In genomic region chrX:133570549-133570948, GRCh38 we compare ENCODE assay signal across 19 cellular contexts.
A peak's percentile ranks its signal among the peaks of the same experiment; 100 is the strongest.
DNase-seq lines count a peak whose midpoint lies in the region; ATAC-seq and TF ChIP-seq lines count a peak whose summit lies in the region.
"Had no signal": no experiment of that assay in that cellular context is flagged by ENCODE, and none has a peak within 500 bp of the region (broad histone marks: within the 10 kb centered on the region; RNA-seq: fewer than 3 reads in every experiment).

No MANE protein-coding gene starts in this region.

- H3K9me3 ChIP-seq in upper lobe of left lung (peaks cover 0 to 10% (median 2%) of the 10 kb centered on the region in 4 donors), left lung (peaks cover 0 to 4% of the 10 kb centered on the region in 2 donors)

- H3K36me3 ChIP-seq in upper lobe of left lung (no peaks in the 10 kb centered on the region), left lung (no peaks in the 10 kb centered on the region)

- H3K4me3 Mint-ChIP-seq in naive thymus-derived CD8-positive, alpha-beta T cell = no peak overlapping the region
- H3K4me3 Mint-ChIP-seq: H9 had no signal

- H3K27me3 ChIP-seq in upper lobe of left lung (no peaks in the 10 kb centered on the region), left lung (no peaks in the 10 kb centered on the region)

- H3K4me1 ChIP-seq in upper lobe of left lung = no peaks in the 10 kb centered on the region
- H3K4me1 ChIP-seq in left lung = no peaks in the 10 kb centered on the region

- peaks cover 0 to 8% (median 1%) of the 10 kb centered on the region in 3 donors for H3K36me3 Mint-ChIP-seq in naive thymus-derived CD8-positive, alpha-beta T cell

- no peak for TF ChIP-seq EP300 in upper lobe of left lung (IDR thresholded peaks at IDR 0.05)

- H3K4me3 ChIP-seq in AG09309 (ENCODE audit: control insufficient read depth, low read depth, low read length) = no peak overlapping the region
- no peak overlapping the region for H3K4me3 ChIP-seq in astrocyte of the cerebellum (ENCODE audit: low read depth, low read length)
- H3K4me3 ChIP-seq in lower leg skin (ENCODE audit: low read depth, poor library complexity, severe bottlenecking) = no peak overlapping the region
- H3K4me3 ChIP-seq in upper lobe of left lung = no peak overlapping the region
- no peak overlapping the region for H3K4me3 ChIP-seq in left lung

- peak; percentile 23 for DNase-seq in AG09309 (ENCODE audit: low read depth)
- peak; percentile 23 for DNase-seq in HS-5 (ENCODE audit: low read depth)
- DNase-seq in astrocyte of the cerebellum (ENCODE audit: low read depth) = peak; percentile 70
- DNase-seq in fibroblast of peridontal ligament (ENCODE audit: extremely low read depth) = peak; percentile 21
- no peak for DNase-seq in lower leg skin (ENCODE audit: low spot score in 2 of 2)
- DNase-seq in upper lobe of left lung = no peak
- DNase-seq in naive thymus-derived CD8-positive, alpha-beta T cell = no peak
- DNase-seq in left lung = no peak
- DNase-seq: H9, NCI-H1092, NCI-H146, NCI-H2081, NCI-H446 treated with DMSO at 0.1 percent for 48 hours, OCI-M1, RPMI8226, SHP77 treated with DMSO at 0.1 percent for 48 hours had no signal

- TF ChIP-seq POLR2A in lower leg skin (IDR thresholded peaks at IDR 0.05) = no peak
- no peak for TF ChIP-seq POLR2A in upper lobe of left lung (IDR thresholded peaks at IDR 0.05)

- POLR2A ChIA-PET in naive thymus-derived CD8-positive, alpha-beta T cell (lab: Charles Lee) = no interaction called here

- intact Hi-C loops in lower leg skin (cut with DNase I; ENCODE audit: low total_unique reads) = no loop called here
- intact Hi-C loops in left lung (cut with DNase I) = no loop called here

- H3K4me1 Mint-ChIP-seq in naive thymus-derived CD8-positive, alpha-beta T cell = no peaks in the 10 kb centered on the region

- H3K27ac Mint-ChIP-seq in naive thymus-derived CD8-positive, alpha-beta T cell = no peak overlapping the region
- H3K27ac Mint-ChIP-seq: H9 had no signal

- TF ChIP-seq CTCF in AG09309 (IDR thresholded peaks at IDR 0.05; ENCODE audit: control insufficient read depth, insufficient read depth, low read depth, low read length, missing control alignments) (no peak), astrocyte of the cerebellum (IDR thresholded peaks at IDR 0.05; ENCODE audit: low read depth, low read length, missing control alignments) (no peak), lower leg skin (IDR thresholded peaks at IDR 0.05) (no peak), upper lobe of left lung (IDR thresholded peaks at IDR 0.05) (no peak), left lung (IDR thresholded peaks at IDR 0.05) (no peak)

- ATAC-seq in upper lobe of left lung (ENCODE audit: low FRiP score in 2 of 2) = no peak
- no peak for ATAC-seq in naive thymus-derived CD8-positive, alpha-beta T cell
- no peak for ATAC-seq in left lung
- ATAC-seq: SK-N-SH treated with all-trans-retinoic acid at 6 μM for 48 hours had no signal

- in situ Hi-C loops in astrocyte of the cerebellum (cut with HindIII; ENCODE audit: low sequenced_read_pairs) = no loop called here

- H3K27ac ChIP-seq in upper lobe of left lung = no peak overlapping the region
- no peak overlapping the region for H3K27ac ChIP-seq in left lung
- H3K27ac ChIP-seq: C4-2B, KMS-11 had no signal

- no peaks in the 10 kb centered on the region for H3K27me3 Mint-ChIP-seq in naive thymus-derived CD8-positive, alpha-beta T cell

- H3K9me3 Mint-ChIP-seq in naive thymus-derived CD8-positive, alpha-beta T cell = peaks cover 0 to 15% (median 4%) of the 10 kb centered on the region in 9 donors

- 41 to 93% methylated on average over 1 of the region's 1 CpG for WGBS in lower leg skin, 2 donors
- 44 to 70% methylated on average over 1 of the region's 1 CpG for WGBS in upper lobe of left lung, 2 donors

Comparison
In these comparisons a context has a peak if more than half of its experiments do, and no peak if none do; other contexts are left out.
1. DNase-seq: peak in AG09309 (single experiment), HS-5 (single experiment), astrocyte of the cerebellum (single experiment) and fibroblast of peridontal ligament (single experiment); none in lower leg skin (0 of 2), upper lobe of left lung (0 of 2), naive thymus-derived CD8-positive, alpha-beta T cell (0 of 10) and left lung (0 of 2).